9 cellular contexts compared by ENCODE assay signal in genomic region chr6:157054531-157054979, GRCh38.
A peak's percentile ranks its signal among the peaks of the same experiment; 100 is the strongest.
DNase-seq lines count a peak whose midpoint lies in the region; ATAC-seq and TF ChIP-seq lines count a peak whose summit lies in the region.
"Had no signal": no experiment of that assay in that cellular context is flagged by ENCODE, and none has a peak within 500 bp of the region (broad histone marks: within the 10 kb centered on the region; RNA-seq: fewer than 3 reads in every experiment).

No MANE protein-coding gene starts in this region.

- intact Hi-C loops in activated naive CD4-positive, alpha-beta T cell treated with anti-CD3 and anti-CD28 coated beads for 36 hours (cut with micrococcal nuclease) = loop anchor here (1.0 to 10.0 kb wide), 9 partner anchors 9 to 860 kb away; partner anchors contain the start of gene ARID1B

- H3K9me3 Mint-ChIP-seq in activated naive CD4-positive, alpha-beta T cell treated with anti-CD3 and anti-CD28 coated beads for 36 hours = no peaks in the 10 kb centered on the region

- H4K20me1 ChIP-seq in Loucy (ENCODE audit: insufficient read depth, low read length, poor library complexity, severe bottlenecking) = peaks cover 30% of the 10 kb centered on the region

- peak overlapping the region; percentile 94 for H3K27ac Mint-ChIP-seq in activated naive CD4-positive, alpha-beta T cell treated with anti-CD3 and anti-CD28 coated beads for 36 hours

- H3K36me3 Mint-ChIP-seq in activated naive CD4-positive, alpha-beta T cell treated with anti-CD3 and anti-CD28 coated beads for 36 hours (ENCODE audit: low read depth) = peaks cover 4% of the 10 kb centered on the region

- H3K27me3 Mint-ChIP-seq in activated naive CD4-positive, alpha-beta T cell treated with anti-CD3 and anti-CD28 coated beads for 36 hours (ENCODE audit: low read depth) = no peaks in the 10 kb centered on the region

- no peaks in the 10 kb centered on the region for H3K9me2 ChIP-seq in Loucy (replicated peaks; ENCODE audit: low read depth, low read length)

- H3K4me1 ChIP-seq in Loucy (ENCODE audit: insufficient read depth, low read length, poor library complexity, severe bottlenecking) = peaks cover 22% of the 10 kb centered on the region
- H3K4me1 ChIP-seq: SJSA1 had no signal

- peak overlapping the region; percentile 29 for H3K4me3 Mint-ChIP-seq in activated naive CD4-positive, alpha-beta T cell treated with anti-CD3 and anti-CD28 coated beads for 36 hours

- H3K27me3 ChIP-seq in Loucy (ENCODE audit: insufficient read depth, low read length, poor library complexity, severe bottlenecking) = no peaks in the 10 kb centered on the region
- H3K27me3 ChIP-seq: SJSA1 had no signal

- H3K4me2 ChIP-seq in Loucy (ENCODE audit: low read depth, low read length, poor library complexity, severe bottlenecking) = peak overlapping the region; percentile 42

- H3K36me3 ChIP-seq in Loucy (ENCODE audit: insufficient read depth, low read length) = peaks cover 5% of the 10 kb centered on the region
- H3K36me3 ChIP-seq: SJSA1 had no signal

- peaks cover 57% of the 10 kb centered on the region for H3K79me2 ChIP-seq in Loucy (ENCODE audit: insufficient read depth, low read length)

- no peak for DNase-seq in activated CD4-positive, CD25-positive, alpha-beta regulatory T cell (lab: John Stamatoyannopoulos, UW)
- peak; percentile 67 for DNase-seq in activated naive CD4-positive, alpha-beta T cell treated with anti-CD3 and anti-CD28 coated beads for 36 hours
- DNase-seq in stimulated activated naive CD8-positive, alpha-beta T cell treated with anti-CD3 and anti-CD28 coated beads, Interleukin-15, Interleukin-2, amounts not matched to agents 100 U/mL and 50 U/mL, for 24 hours = peak; percentile 39
- DNase-seq in AG20443 (ENCODE audit: low spot score) = no peak
- no peak for DNase-seq in mesenteric fat pad (ENCODE audit: low spot score)

- CTCF ChIA-PET in activated naive CD4-positive, alpha-beta T cell treated with anti-CD3 and anti-CD28 coated beads for 36 hours (lab: Charles Lee) = interaction anchor here (0.6 to 2.6 kb wide), 4 partner anchors 9 to 131 kb away, joined by 3 to 10 read pairs (median 6); no protein-coding TSS in a partner anchor

- TF ChIP-seq CTCF in Loucy (conservative IDR thresholded peaks at IDR 0.05; ENCODE audit: low read length) = no peak

- peaks cover 43% of the 10 kb centered on the region for H3K4me1 Mint-ChIP-seq in activated naive CD4-positive, alpha-beta T cell treated with anti-CD3 and anti-CD28 coated beads for 36 hours (ENCODE audit: low read depth)

- H2AFZ ChIP-seq in Loucy (ENCODE audit: low read length) = no peak overlapping the region

- no peak overlapping the region for H3K4me3 ChIP-seq in Loucy (ENCODE audit: low read length, poor library complexity, severe bottlenecking)
- H3K4me3 ChIP-seq: SJSA1 had no signal

- H3F3A ChIP-seq in Loucy (ENCODE audit: low read depth) = peaks cover 7% of the 10 kb centered on the region; the same call in 1 of the 2 replicates

- H3K9me3 ChIP-seq in Loucy (ENCODE audit: insufficient read depth, low read depth, low read length) = no peaks in the 10 kb centered on the region; the same call in 1 of the 2 replicates
- H3K9me3 ChIP-seq: SJSA1 had no signal

- ATAC-seq in activated CD4-positive, CD25-positive, alpha-beta regulatory T cell treated with anti-CD3 and anti-CD28 coated beads, Interleukin-2, amount 50 U/mL, for 24 hours = peak; percentile 90 to 92
- peak; percentile 93 for ATAC-seq in stimulated activated naive CD8-positive, alpha-beta T cell treated with anti-CD3 and anti-CD28 coated beads, Interleukin-15, Interleukin-2, amounts not matched to agents 100 U/mL and 50 U/mL, for 24 hours
- ATAC-seq in GM19035 (IDR thresholded peaks at IDR 0.05; ENCODE audit: unreplicated experiment) = no peak

- no peak overlapping the region for H3K9ac ChIP-seq in Loucy (ENCODE audit: low read depth, low read length, poor library complexity, severe bottlenecking)

Comparison
In these comparisons a context has a peak if more than half of its experiments do, and no peak if none do; other contexts are left out.
1. DNase-seq: peak in activated naive CD4-positive, alpha-beta T cell treated with anti-CD3 and anti-CD28 coated beads for 36 hours (single experiment) and stimulated activated naive CD8-positive, alpha-beta T cell treated with anti-CD3 and anti-CD28 coated beads, Interleukin-15, Interleukin-2, amounts not matched to agents 100 U/mL and 50 U/mL, for 24 hours (single experiment); none in activated CD4-positive, CD25-positive, alpha-beta regulatory T cell (0 of 4), AG20443 (single experiment) and mesenteric fat pad (single experiment).